8 cellular contexts compared by ENCODE assay signal in genomic region chr12:132886529-132887477, GRCh38. TPM values are rescaled to one million over a fixed set of nuclear protein-coding genes. Genes with fewer than 3 reads are reported as not detected.
A peak's percentile ranks its signal among the peaks of the same experiment; 100 is the strongest.
DNase-seq lines count a peak whose midpoint lies in the region; ATAC-seq and TF ChIP-seq lines count a peak whose summit lies in the region.

No MANE protein-coding gene starts in this region.

- H3K27me3 ChIP-seq in NT2/D1 (ENCODE audit: insufficient read depth, insufficient read length) (no peaks in the 10 kb centered on the region), lung (ENCODE audit: control insufficient read depth, insufficient read depth) (no peaks in the 10 kb centered on the region), upper lobe of left lung (no peaks in the 10 kb centered on the region)

- H3K36me3 ChIP-seq in NT2/D1 (ENCODE audit: insufficient read depth, insufficient read length, low read length): peaks cover 34% of the 10 kb centered on the region
- H3K36me3 ChIP-seq in lung (ENCODE audit: control insufficient read depth in 2 of 2, insufficient read depth in 2 of 2, low read length in 2 of 2): peaks cover 0 to 8% of the 10 kb centered on the region in 2 donors
- peaks cover 0 to 20% (median 7%) of the 10 kb centered on the region in 4 donors for H3K36me3 ChIP-seq in upper lobe of left lung

- no peak for TF ChIP-seq POLR2A in upper lobe of left lung (IDR thresholded peaks at IDR 0.05)

- H3K9me3 ChIP-seq in NT2/D1 (ENCODE audit: insufficient read depth, low read length): peaks cover 16% of the 10 kb centered on the region; the same call in 1 of the 2 replicates
- H3K9me3 ChIP-seq in lung (ENCODE audit: control insufficient read depth in 2 of 2, insufficient read depth in 1 of 2, low read length in 1 of 2): peaks cover 0 to 3% of the 10 kb centered on the region in 2 donors
- no peaks in the 10 kb centered on the region for H3K9me3 ChIP-seq in upper lobe of left lung

- H3K27ac ChIP-seq in lung (ENCODE audit: low read depth in 1 of 2, low read length in 1 of 2) (peak overlapping the region; percentile 67 to 94), upper lobe of left lung (peak overlapping the region; percentile 92 to 98 (median 97))

- H3K4me1 ChIP-seq in NT2/D1 (ENCODE audit: insufficient read depth, insufficient read length): peaks cover 2% of the 10 kb centered on the region
- H3K4me1 ChIP-seq in lung (ENCODE audit: control insufficient read depth in 2 of 2, insufficient read depth in 2 of 2, low read length in 2 of 2): no peaks in the 10 kb centered on the region
- H3K4me1 ChIP-seq in upper lobe of left lung: peaks cover 0 to 17% (median 15%) of the 10 kb centered on the region in 4 donors

- intact Hi-C loops in activated CD4-positive, alpha-beta T cell treated with anti-CD3 and anti-CD28 coated beads, Interleukin-2, amount 10 ng/mL, durations not matched to agents 24 days and 14 days (cut with micrococcal nuclease): loop anchor here (1.0 kb wide), 5 partner anchors 21 to 193 kb away; partner anchors contain the start of genes GOLGA3, ZNF140, ZNF26 and ZNF84

- H3K27ac Mint-ChIP-seq in activated CD4-positive, alpha-beta T cell treated with anti-CD3 and anti-CD28 coated beads, Interleukin-2, amount 10 ng/mL, durations not matched to agents 24 days and 14 days: peak overlapping the region; percentile 82
- H3K27ac Mint-ChIP-seq in chondrocyte (ENCODE audit: unreplicated experiment): peak overlapping the region; percentile 77

- no peaks in the 10 kb centered on the region for H3K27me3 Mint-ChIP-seq in activated CD4-positive, alpha-beta T cell treated with anti-CD3 and anti-CD28 coated beads, Interleukin-2, amount 10 ng/mL, durations not matched to agents 24 days and 14 days
- no peaks in the 10 kb centered on the region for H3K27me3 Mint-ChIP-seq in chondrocyte (ENCODE audit: low read depth)

- peaks cover 62% of the 10 kb centered on the region for H3K36me3 Mint-ChIP-seq in activated CD4-positive, alpha-beta T cell treated with anti-CD3 and anti-CD28 coated beads, Interleukin-2, amount 10 ng/mL, durations not matched to agents 24 days and 14 days (ENCODE audit: low read depth)
- peaks cover 27% of the 10 kb centered on the region for H3K36me3 Mint-ChIP-seq in chondrocyte (ENCODE audit: low read depth)

- peak overlapping the region; percentile 98 for H3K4me3 Mint-ChIP-seq in activated CD4-positive, alpha-beta T cell treated with anti-CD3 and anti-CD28 coated beads, Interleukin-2, amount 10 ng/mL, durations not matched to agents 24 days and 14 days
- peak overlapping the region; percentile 92 for H3K4me3 Mint-ChIP-seq in chondrocyte (ENCODE audit: unreplicated experiment)

- TF ChIP-seq EP300 in upper lobe of left lung (IDR thresholded peaks at IDR 0.05): no peak

- peak overlapping the region; percentile 70 for H3K4me3 ChIP-seq in NT2/D1 (ENCODE audit: insufficient read length, low read depth)
- peak overlapping the region; percentile 100 for H3K4me3 ChIP-seq in lung
- peak overlapping the region; percentile 61 to 99 (median 96) for H3K4me3 ChIP-seq in upper lobe of left lung

- H3K9me3 Mint-ChIP-seq in activated CD4-positive, alpha-beta T cell treated with anti-CD3 and anti-CD28 coated beads, Interleukin-2, amount 10 ng/mL, durations not matched to agents 24 days and 14 days: peaks cover 17% of the 10 kb centered on the region
- H3K9me3 Mint-ChIP-seq in chondrocyte (ENCODE audit: low read depth): peaks cover 11% of the 10 kb centered on the region

- H3K9ac ChIP-seq in NT2/D1 (ENCODE audit: insufficient read length, low read depth): peak overlapping the region; percentile 81

- DNase-seq in activated CD4-positive, alpha-beta T cell treated with anti-CD3 and anti-CD28 coated beads, Interleukin-2, amount 10 ng/mL, durations not matched to agents 24 days and 14 days: no peak
- no peak for DNase-seq in activated CD4-positive, alpha-beta T cell treated with anti-CD3 and anti-CD28 coated beads for 1 hour
- no peak for DNase-seq in NT2/D1 (ENCODE audit: low read depth, low spot score)
- no peak for DNase-seq in chondrocyte (ENCODE audit: low spot score)
- peak; percentile 29 for DNase-seq in lung (ENCODE audit: low spot score)
- peak in 1 of 2 donors; percentile 90 for DNase-seq in upper lobe of left lung
- no peak for DNase-seq in mesenteric fat pad (ENCODE audit: low spot score)

- 10 to 15% methylated on average over 44 to 64 of the region's 64 CpGs for WGBS in lung, 2 donors
- 15 to 32% methylated on average over 17 to 39 of the region's 64 CpGs for WGBS in upper lobe of left lung, 2 donors

- ATAC-seq in HG02763 (IDR thresholded peaks at IDR 0.05; ENCODE audit: unreplicated experiment) (peak; percentile 6), lung (ENCODE audit: insufficient read depth, low FRiP score) (no peak), upper lobe of left lung (ENCODE audit: low FRiP score in 2 of 2) (peak in 1 of 2 donors; percentile 0)

- TF ChIP-seq CTCF in chondrocyte (IDR thresholded peaks at IDR 0.05): no peak
- no peak for TF ChIP-seq CTCF in lung (IDR thresholded peaks at IDR 0.05; ENCODE audit: control extremely low read depth, extremely low read depth)
- TF ChIP-seq CTCF in upper lobe of left lung (IDR thresholded peaks at IDR 0.05): no peak

- peaks cover 13% of the 10 kb centered on the region for H3K4me1 Mint-ChIP-seq in activated CD4-positive, alpha-beta T cell treated with anti-CD3 and anti-CD28 coated beads, Interleukin-2, amount 10 ng/mL, durations not matched to agents 24 days and 14 days
- H3K4me1 Mint-ChIP-seq in chondrocyte (ENCODE audit: low read depth): peaks cover 31% of the 10 kb centered on the region

RNA-seq across cellular contexts. Expression of gene CHFR, which starts 0.6 kb away (rescaled TPM):
- total RNA-seq in activated CD4-positive, alpha-beta T cell treated with anti-CD3 and anti-CD28 coated beads, Interleukin-2, amount 10 ng/mL, durations not matched to agents 24 days and 14 days: 52.9 and 60.7 TPM in 2 replicates
- total RNA-seq in chondrocyte (49.6 to 58.9 TPM (median 56.2 TPM) in 3 replicates), lung (10 to 100 TPM; 44.4 to 59.9 TPM), upper lobe of left lung (100 to 1,000 TPM in 2 of 6 donors, 10 to 100 TPM in 4; 42.2 to 136 (median 50.5) TPM), mesenteric fat pad (47.0 TPM)
- 10 to 100 TPM; 35.1 to 36.3 TPM for polyA plus RNA-seq in lung

RNA-seq across cellular contexts. Expression of gene GOLGA3, which starts 58.1 kb away (rescaled TPM):
- 67.6 and 68.1 TPM in 2 replicates for total RNA-seq in activated CD4-positive, alpha-beta T cell treated with anti-CD3 and anti-CD28 coated beads, Interleukin-2, amount 10 ng/mL, durations not matched to agents 24 days and 14 days
- total RNA-seq in chondrocyte: 144 to 199 TPM (median 148 TPM) in 3 replicates
- 10 to 100 TPM; 52.7 to 81.1 TPM for total RNA-seq in lung
- 10 to 100 TPM; 17.5 to 18.8 TPM for polyA plus RNA-seq in lung
- 100 to 1,000 TPM in 1 of 6 donors, 10 to 100 TPM in 5; 53.8 to 116 (median 77.9) TPM for total RNA-seq in upper lobe of left lung
- 78.7 TPM for total RNA-seq in mesenteric fat pad
